In the genomic region with DNA sequence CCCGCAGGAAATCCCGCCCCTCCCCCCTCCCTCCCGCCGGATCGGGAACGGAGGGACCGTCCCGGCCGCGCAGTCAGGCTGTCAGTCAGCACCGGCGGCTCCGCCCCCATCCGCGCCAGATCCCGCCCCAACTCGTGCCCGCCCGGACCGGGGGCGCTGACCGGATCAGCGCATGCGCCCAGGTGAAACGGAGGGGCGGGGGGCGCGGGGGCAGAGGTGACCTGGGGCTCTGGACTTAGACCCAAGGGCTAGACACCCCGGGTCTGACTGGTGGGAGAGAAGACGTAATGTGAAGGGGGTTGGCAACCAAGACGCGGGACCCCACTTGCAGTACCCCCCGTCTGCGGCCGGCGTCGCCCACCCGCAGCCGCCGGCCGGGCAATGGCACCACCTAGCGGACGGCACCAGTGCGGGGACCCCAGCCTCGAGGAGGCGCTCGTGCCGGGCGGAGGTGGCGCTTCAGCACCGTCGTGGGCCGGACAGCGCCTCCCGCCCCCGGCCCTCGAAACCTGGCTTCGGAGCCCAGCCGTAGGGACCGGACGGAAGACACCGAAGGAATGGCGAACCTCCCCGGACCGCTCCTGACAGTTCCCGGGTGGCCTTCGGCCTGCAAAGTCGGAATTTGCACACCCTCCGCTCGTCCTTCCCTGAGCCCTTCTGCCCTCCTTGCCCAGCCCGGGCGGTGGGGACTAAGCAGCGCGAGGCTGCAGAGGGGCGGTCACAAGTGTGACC, we compare ENCODE assay signal across 8 cellular contexts. TPM values are rescaled to one million over a fixed set of nuclear protein-coding genes. Genes with fewer than 3 reads are reported as not detected.
A peak's percentile ranks its signal among the peaks of the same experiment; 100 is the strongest.
DNase-seq lines count a peak whose midpoint lies in the region; ATAC-seq and TF ChIP-seq lines count a peak whose summit lies in the region.

A gene with protein sequence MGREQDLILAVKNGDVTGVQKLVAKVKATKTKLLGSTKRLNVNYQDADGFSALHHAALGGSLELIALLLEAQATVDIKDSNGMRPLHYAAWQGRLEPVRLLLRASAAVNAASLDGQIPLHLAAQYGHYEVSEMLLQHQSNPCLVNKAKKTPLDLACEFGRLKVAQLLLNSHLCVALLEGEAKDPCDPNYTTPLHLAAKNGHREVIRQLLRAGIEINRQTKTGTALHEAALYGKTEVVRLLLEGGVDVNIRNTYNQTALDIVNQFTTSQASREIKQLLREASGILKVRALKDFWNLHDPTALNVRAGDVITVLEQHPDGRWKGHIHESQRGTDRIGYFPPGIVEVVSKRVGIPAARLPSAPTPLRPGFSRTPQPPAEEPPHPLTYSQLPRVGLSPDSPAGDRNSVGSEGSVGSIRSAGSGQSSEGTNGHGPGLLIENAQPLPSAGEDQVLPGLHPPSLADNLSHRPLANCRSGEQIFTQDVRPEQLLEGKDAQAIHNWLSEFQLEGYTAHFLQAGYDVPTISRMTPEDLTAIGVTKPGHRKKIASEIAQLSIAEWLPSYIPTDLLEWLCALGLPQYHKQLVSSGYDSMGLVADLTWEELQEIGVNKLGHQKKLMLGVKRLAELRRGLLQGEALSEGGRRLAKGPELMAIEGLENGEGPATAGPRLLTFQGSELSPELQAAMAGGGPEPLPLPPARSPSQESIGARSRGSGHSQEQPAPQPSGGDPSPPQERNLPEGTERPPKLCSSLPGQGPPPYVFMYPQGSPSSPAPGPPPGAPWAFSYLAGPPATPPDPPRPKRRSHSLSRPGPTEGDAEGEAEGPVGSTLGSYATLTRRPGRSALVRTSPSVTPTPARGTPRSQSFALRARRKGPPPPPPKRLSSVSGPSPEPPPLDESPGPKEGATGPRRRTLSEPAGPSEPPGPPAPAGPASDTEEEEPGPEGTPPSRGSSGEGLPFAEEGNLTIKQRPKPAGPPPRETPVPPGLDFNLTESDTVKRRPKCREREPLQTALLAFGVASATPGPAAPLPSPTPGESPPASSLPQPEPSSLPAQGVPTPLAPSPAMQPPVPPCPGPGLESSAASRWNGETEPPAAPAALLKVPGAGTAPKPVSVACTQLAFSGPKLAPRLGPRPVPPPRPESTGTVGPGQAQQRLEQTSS (N-terminal part only) (minus strand): TSS at position 15 of the 732 bp plus-strand sequence. CDS start 1,733 bp downstream, outside the sequence.

- peak; percentile 8 for TF ChIP-seq POLR2A in prostate gland (IDR thresholded peaks at IDR 0.05)

- H3K27me3 Mint-ChIP-seq in T-helper 17 cell = no peaks in the 10 kb centered on the region

- DNase-seq in GM12864 (ENCODE audit: low read depth) = no peak
- peak; percentile 62 for DNase-seq in NCI-H1436 treated with DMSO at 0.1 percent for 48 hours (lab: John Stamatoyannopoulos, UW)
- DNase-seq in T-helper 17 cell = peak; percentile 66 to 68 (median 66)
- DNase-seq in left ventricle myocardium superior = peak; percentile 99
- peak; percentile 95 for DNase-seq in prostate gland (ENCODE audit: low spot score)
- peak; percentile 98 for DNase-seq in upper lobe of right lung

- H3K9me3 ChIP-seq in T-helper 17 cell (ENCODE audit: control insufficient read depth, low read length, poor library complexity, severe bottlenecking) (no peaks in the 10 kb centered on the region), prostate gland (no peaks in the 10 kb centered on the region), upper lobe of right lung (no peaks in the 10 kb centered on the region)

- H3K27ac Mint-ChIP-seq in T-helper 17 cell = no peak within 1 kb of the TSS

- H3K4me1 Mint-ChIP-seq in T-helper 17 cell = peaks cover 17% of the 10 kb centered on the region

- peaks cover 5% of the 10 kb centered on the region for H3K36me3 Mint-ChIP-seq in T-helper 17 cell (ENCODE audit: low read depth)

- H3K4me3 Mint-ChIP-seq in T-helper 17 cell = peak within 1 kb of the TSS; percentile 85

- TF ChIP-seq CTCF in GM12864 (IDR thresholded peaks at IDR 0.05; ENCODE audit: low read depth, low read length, missing control alignments) (peak; percentile 96), prostate gland (IDR thresholded peaks at IDR 0.05) (peak; percentile 96 to 99 (median 98)), upper lobe of right lung (IDR thresholded peaks at IDR 0.05) (peak; percentile 93)

- H3K4me1 ChIP-seq in prostate gland (replicated peaks) (peaks cover 7% of the 10 kb centered on the region), upper lobe of right lung (peaks cover 34% of the 10 kb centered on the region)

- ATAC-seq in HG02798 (IDR thresholded peaks at IDR 0.05; ENCODE audit: poor library complexity, unreplicated experiment) (peak; percentile 39), T-helper 17 cell (peak; percentile 66), left ventricle myocardium superior (peak; percentile 92), upper lobe of right lung (peak; percentile 86)

- H3K4me3 ChIP-seq in GM12864 (ENCODE audit: low read depth, low read length) = peak within 1 kb of the TSS; percentile 88
- peak within 1 kb of the TSS; percentile 82 for H3K4me3 ChIP-seq in prostate gland
- peak within 1 kb of the TSS; percentile 87 for H3K4me3 ChIP-seq in upper lobe of right lung

- intact Hi-C loops in left ventricle myocardium superior (cut with micrococcal nuclease) = loop anchor here (10.0 kb wide), 1 partner anchor 91 kb away; no protein-coding TSS in a partner anchor
- intact Hi-C loops in prostate gland (cut with DNase I) = loop anchor here (2.0 to 10.0 kb wide), 4 partner anchors 73 to 229 kb away; no protein-coding TSS in a partner anchor
- intact Hi-C loops in upper lobe of right lung (cut with DNase I) = loop anchor here (10.0 kb wide), 1 partner anchor 91 kb away; no protein-coding TSS in a partner anchor

- H3K36me3 ChIP-seq in prostate gland (no peaks in the 10 kb centered on the region), upper lobe of right lung (peaks cover 8% of the 10 kb centered on the region)

- H3K27me3 ChIP-seq in prostate gland (replicated peaks; ENCODE audit: insufficient read depth) (no peaks in the 10 kb centered on the region), upper lobe of right lung (no peaks in the 10 kb centered on the region)

- peak within 1 kb of the TSS; percentile 88 for H3K27ac ChIP-seq in angular gyrus (ENCODE audit: low read depth, low read length)
- H3K27ac ChIP-seq in prostate gland = peak within 1 kb of the TSS; percentile 75 to 79
- peak within 1 kb of the TSS; percentile 73 for H3K27ac ChIP-seq in upper lobe of right lung

- under 1% methylated on average over 62 of the region's 75 CpGs for WGBS in prostate gland

RNA-seq across cellular contexts. Expression of the gene that starts here (rescaled TPM):
- total RNA-seq in T-helper 17 cell (under 1 TPM; 0.08 to 0.40 TPM), left ventricle myocardium superior (36.6 TPM), prostate gland (10 to 100 TPM; 16.0 to 35.8 TPM), upper lobe of right lung (101 TPM)

Comparison
In these comparisons a context has a peak if more than half of its experiments do, and no peak if none do; other contexts are left out.
1. RNA of the gene that starts here (total RNA-seq): 101 TPM in upper lobe of right lung (single experiment), 36.6 TPM in left ventricle myocardium superior (single experiment) and 16.0 to 35.8 TPM in prostate gland; 0.08 to 0.40 TPM in T-helper 17 cell; every median in the first group is over 10 times any median in the second.
2. Peak in DNase-seq and ATAC-seq in T-helper 17 cell; RNA of the gene not detected or under 1 TPM.
3. ATAC-seq: peak in every context shown above with its lines; median percentile 92 in left ventricle myocardium superior; 86 in upper lobe of right lung; 66 in T-helper 17 cell; 39 in HG02798.
4. Peak in every context shown above with its lines, with median percentiles within 50 percentile points of each other: H3K4me3 ChIP-seq, CTCF ChIP-seq and H3K27ac ChIP-seq.